11 cellular contexts compared by ENCODE assay signal in the genomic region with DNA sequence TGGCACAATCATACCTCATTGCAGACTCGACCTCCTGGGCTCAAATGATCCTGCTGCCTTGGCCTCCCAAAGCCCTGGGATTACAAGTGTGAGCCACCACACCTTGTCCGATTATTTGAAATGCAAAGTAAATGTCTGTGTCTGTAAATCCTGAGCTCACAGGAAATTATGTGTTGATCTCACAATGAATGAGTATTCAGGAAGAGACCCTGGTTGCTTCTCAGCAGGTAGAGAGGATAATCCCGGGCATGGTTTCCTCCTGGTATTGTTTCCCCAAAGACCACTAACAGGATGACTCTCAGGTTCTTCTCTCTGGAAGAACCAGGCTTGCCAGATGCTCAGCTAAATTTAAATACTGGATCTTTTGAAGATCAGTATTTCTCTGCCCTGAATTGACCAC.
A peak's percentile ranks its signal among the peaks of the same experiment; 100 is the strongest.
DNase-seq lines count a peak whose midpoint lies in the region; TF ChIP-seq lines count a peak whose summit lies in the region.
"Had no signal": no experiment of that assay in that cellular context is flagged by ENCODE, and none has a peak within 500 bp of the region (broad histone marks: within the 10 kb centered on the region; RNA-seq: fewer than 3 reads in every experiment).

No MANE protein-coding gene starts in this region.

- no peaks in the 10 kb centered on the region for H3K36me3 Mint-ChIP-seq in endodermal cell (ENCODE audit: low read depth)
- H3K36me3 Mint-ChIP-seq in progenitor cell of endocrine pancreas (ENCODE audit: insufficient read depth), result no peaks in the 10 kb centered on the region

- TF ChIP-seq CTCF in endodermal cell (conservative IDR thresholded peaks at IDR 0.05) (no peak), smooth muscle cell (IDR thresholded peaks at IDR 0.05; ENCODE audit: borderline replicate concordance, insufficient read depth, poor library complexity, severe bottlenecking) (no peak), progenitor cell of endocrine pancreas (IDR thresholded peaks at IDR 0.05; ENCODE audit: unreplicated experiment) (no peak)

- peak overlapping the region; percentile 23 for H3K27ac Mint-ChIP-seq in endodermal cell
- H3K27ac Mint-ChIP-seq in progenitor cell of endocrine pancreas, result no peak overlapping the region
- H3K27ac Mint-ChIP-seq: B cell had no signal

- H3K4me3 ChIP-seq in BLaER1, result no peak overlapping the region
- no peak overlapping the region for H3K4me3 ChIP-seq in H7 (ENCODE audit: insufficient read depth, low read depth, low read length)
- no peak overlapping the region for H3K4me3 ChIP-seq in endodermal cell (ENCODE audit: low read length)
- no peak overlapping the region for H3K4me3 ChIP-seq in smooth muscle cell

- peaks cover 81% of the 10 kb centered on the region for H3K79me2 ChIP-seq in smooth muscle cell (ENCODE audit: low read depth)

- no peak overlapping the region for H2AFZ ChIP-seq in smooth muscle cell (ENCODE audit: low read depth)

- peaks cover 99% of the 10 kb centered on the region for H4K20me1 ChIP-seq in BLaER1
- peaks cover 88% of the 10 kb centered on the region for H4K20me1 ChIP-seq in smooth muscle cell (ENCODE audit: low read depth)

- 47 to 67% methylated on average over 2 to 3 of the region's 3 CpGs for WGBS in endodermal cell (ENCODE audit: insufficient coverage in 1 of 2, insufficient read length in 1 of 2), 2 experiments
- WGBS in smooth muscle cell (ENCODE audit: low lambda C conversion rate), result 69% methylated on average over 3 of the region's 3 CpGs

- DNase-seq in H7 (peak; percentile 56), endodermal cell (peak; percentile 69), smooth muscle cell (lab: John Stamatoyannopoulos, UW; ENCODE audit: unreplicated experiment) (no peak), ureter (ENCODE audit: low spot score) (no peak), C1 segment of cervical spinal cord (lab: John Stamatoyannopoulos, UW) (no peak), progenitor cell of endocrine pancreas (ENCODE audit: low spot score, unreplicated experiment) (no peak)
- DNase-seq: Caco-2; CD8-positive, alpha-beta memory T cell had no signal

- H3K27me3 ChIP-seq in BLaER1, result no peaks in the 10 kb centered on the region
- H3K27me3 ChIP-seq in H7 (ENCODE audit: control insufficient read depth, insufficient read depth, low read length), result no peaks in the 10 kb centered on the region
- H3K27me3 ChIP-seq in endodermal cell (ENCODE audit: control insufficient read depth, insufficient read depth, low read length, poor library complexity, severe bottlenecking), result no peaks in the 10 kb centered on the region
- no peaks in the 10 kb centered on the region for H3K27me3 ChIP-seq in smooth muscle cell (ENCODE audit: low read depth)

- H3K36me3 ChIP-seq in BLaER1 (peaks cover 61% of the 10 kb centered on the region), H7 (replicated peaks; ENCODE audit: control insufficient read depth, insufficient read depth, low read length) (no peaks in the 10 kb centered on the region), endodermal cell (ENCODE audit: control insufficient read depth, insufficient read depth, low read length) (no peaks in the 10 kb centered on the region), smooth muscle cell (ENCODE audit: low read depth) (no peaks in the 10 kb centered on the region)

- H3K4me2 ChIP-seq in BLaER1 (peak overlapping the region; percentile 49), smooth muscle cell (peak overlapping the region; percentile 38)
- H3K4me2 ChIP-seq: KMS-11 had no signal

- H3K4me1 Mint-ChIP-seq in endodermal cell (peaks cover 27% of the 10 kb centered on the region), progenitor cell of endocrine pancreas (ENCODE audit: low read depth) (no peaks in the 10 kb centered on the region)
- H3K4me1 Mint-ChIP-seq: B cell had no signal

- peak overlapping the region; percentile 16; the same call in 1 of the 2 replicates for H3K27ac ChIP-seq in BLaER1
- H3K27ac ChIP-seq in endodermal cell (ENCODE audit: low read depth, low read length), result no peak overlapping the region
- H3K27ac ChIP-seq in smooth muscle cell (ENCODE audit: low read depth), result peak overlapping the region; percentile 19
- H3K27ac ChIP-seq: KMS-11 had no signal

- H3K4me1 ChIP-seq in BLaER1 (peaks cover 98% of the 10 kb centered on the region), endodermal cell (ENCODE audit: control insufficient read depth, insufficient read depth, low read length) (peaks cover 14% of the 10 kb centered on the region), smooth muscle cell (ENCODE audit: low read depth) (no peaks in the 10 kb centered on the region)
- H3K4me1 ChIP-seq: Caco-2 had no signal

- H3K9me3 Mint-ChIP-seq in endodermal cell, result no peaks in the 10 kb centered on the region
- no peaks in the 10 kb centered on the region for H3K9me3 Mint-ChIP-seq in progenitor cell of endocrine pancreas (ENCODE audit: low read depth)
- H3K9me3 Mint-ChIP-seq: CD8-positive, alpha-beta memory T cell had no signal

- H3F3A ChIP-seq in smooth muscle cell (ENCODE audit: low read depth), result no peaks in the 10 kb centered on the region

- H3K27me3 Mint-ChIP-seq in endodermal cell (ENCODE audit: insufficient read depth) (peaks cover 5% of the 10 kb centered on the region), progenitor cell of endocrine pancreas (peaks cover 19% of the 10 kb centered on the region)

- H3K9me3 ChIP-seq in BLaER1 (peaks cover 8% of the 10 kb centered on the region; the same call in 1 of the 2 replicates), endodermal cell (ENCODE audit: control insufficient read depth, low read length) (no peaks in the 10 kb centered on the region), smooth muscle cell (replicated peaks; ENCODE audit: low read depth) (no peaks in the 10 kb centered on the region)
- H3K9me3 ChIP-seq: Caco-2 had no signal

- H3K4me3 Mint-ChIP-seq in endodermal cell, result no peak overlapping the region
- no peak overlapping the region for H3K4me3 Mint-ChIP-seq in progenitor cell of endocrine pancreas (ENCODE audit: low read depth)
- H3K4me3 Mint-ChIP-seq: B cell; CD8-positive, alpha-beta memory T cell had no signal

- H3K9ac ChIP-seq in BLaER1, result 0 out of 2 replicates have a peak overlapping the region, but pooled peaks have one; percentile 4
- H3K9ac ChIP-seq in endodermal cell (ENCODE audit: extremely low read depth, low read length, poor library complexity, severe bottlenecking), result no peak overlapping the region
- H3K9ac ChIP-seq in smooth muscle cell (ENCODE audit: low read depth), result no peak overlapping the region
- H3K9ac ChIP-seq: KMS-11 had no signal

Comparison
In these comparisons a context has a peak if more than half of its experiments do, and no peak if none do; other contexts are left out.
1. DNase-seq: peak in H7 (single experiment) and endodermal cell (single experiment); none in smooth muscle cell (single experiment), ureter (single experiment), C1 segment of cervical spinal cord (0 of 14) and progenitor cell of endocrine pancreas (single experiment).